Comparison of ENCODE assay signal across 1 cellular context in the genomic region with DNA sequence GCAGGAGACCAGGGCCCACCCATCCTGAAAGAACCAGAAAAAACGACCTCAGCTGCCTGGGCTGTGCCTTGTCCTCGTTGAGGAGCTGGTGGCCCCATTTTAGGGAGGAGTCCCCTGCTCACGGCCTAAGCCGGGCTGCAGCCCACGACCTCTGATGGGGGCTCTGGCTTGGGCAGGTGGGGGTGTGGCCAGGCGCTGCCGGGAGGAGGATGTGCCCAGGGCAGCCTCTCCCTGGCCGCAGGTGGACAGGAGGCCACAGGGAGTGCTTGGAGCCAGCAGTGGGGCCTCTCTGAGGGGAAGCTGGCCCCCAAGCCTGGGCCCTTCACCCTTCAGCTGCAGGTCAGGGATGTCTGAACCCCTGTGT.
TF ChIP-seq lines count a peak whose summit lies in the region.

No MANE protein-coding gene starts in this region.

TF ChIP-seq in HepG2, 621 proteins besides CTCF, POLR2A, EP300 and RAD21:
- no peak for TF ChIP-seq PHF8 (CRISPR knock-in tag; IDR thresholded peaks at IDR 0.05)
TF ChIP-seq in HepG2: peak in this region for 0.
